In the genomic region with DNA sequence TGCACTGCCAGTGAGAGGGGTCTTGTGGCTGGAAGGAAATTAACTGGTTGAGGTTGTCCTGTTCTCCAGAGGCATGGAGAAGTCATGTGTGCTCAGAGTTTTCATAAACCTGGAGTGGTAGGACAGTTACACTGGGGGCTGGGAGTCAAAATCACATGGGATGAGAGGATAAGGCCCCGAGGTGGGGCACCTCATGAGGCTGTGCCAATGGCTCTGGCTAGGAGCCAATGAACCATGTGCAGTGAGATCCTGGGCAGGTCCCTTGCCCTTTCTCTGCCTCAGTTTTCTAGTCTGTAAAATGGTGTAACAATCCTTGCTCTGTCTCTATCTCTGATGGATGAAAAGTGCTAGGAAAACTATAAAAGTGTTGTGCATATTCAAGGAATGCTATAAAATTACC, we compare ENCODE assay signal across 2 cellular contexts.
TF ChIP-seq lines count a peak whose summit lies in the region.

No MANE protein-coding gene starts in this region.

TF ChIP-seq in HepG2, 621 proteins besides CTCF, POLR2A, EP300 and RAD21:
- TF ChIP-seq ZNF629 (CRISPR knock-in tag; conservative IDR thresholded peaks at IDR 0.05) = 0 out of 2 replicates have a peak, but pooled peaks have one; percentile 22
- TF ChIP-seq ZNF30 (CRISPR knock-in tag; IDR thresholded peaks at IDR 0.05) = no peak
TF ChIP-seq in HepG2: peak in this region for 1.

TF ChIP-seq in K562, 482 proteins besides CTCF, POLR2A, EP300 and RAD21:
- TF ChIP-seq POLR3G (IDR thresholded peaks at IDR 0.05; ENCODE audit: extremely low read depth, insufficient read length, insufficient replicate concordance) (no peak), XRCC4 (IDR thresholded peaks at IDR 0.05; ENCODE audit: extremely low read depth, insufficient read depth, insufficient read length) (no peak), CBX3 (IDR thresholded peaks at IDR 0.05; ENCODE audit: borderline replicate concordance in 1 of 2, low read length in 2 of 2) (no peak), NFIC (IDR thresholded peaks at IDR 0.05) (peak; percentile 26; the same call in 1 of the 2 replicates), MXD1 (CRISPR knock-in tag; IDR thresholded peaks at IDR 0.05; ENCODE audit: borderline replicate concordance, poor library complexity, severe bottlenecking) (no peak), ZNF444 (CRISPR knock-in tag; IDR thresholded peaks at IDR 0.05) (no peak)
- TF ChIP-seq, protein P1, sequence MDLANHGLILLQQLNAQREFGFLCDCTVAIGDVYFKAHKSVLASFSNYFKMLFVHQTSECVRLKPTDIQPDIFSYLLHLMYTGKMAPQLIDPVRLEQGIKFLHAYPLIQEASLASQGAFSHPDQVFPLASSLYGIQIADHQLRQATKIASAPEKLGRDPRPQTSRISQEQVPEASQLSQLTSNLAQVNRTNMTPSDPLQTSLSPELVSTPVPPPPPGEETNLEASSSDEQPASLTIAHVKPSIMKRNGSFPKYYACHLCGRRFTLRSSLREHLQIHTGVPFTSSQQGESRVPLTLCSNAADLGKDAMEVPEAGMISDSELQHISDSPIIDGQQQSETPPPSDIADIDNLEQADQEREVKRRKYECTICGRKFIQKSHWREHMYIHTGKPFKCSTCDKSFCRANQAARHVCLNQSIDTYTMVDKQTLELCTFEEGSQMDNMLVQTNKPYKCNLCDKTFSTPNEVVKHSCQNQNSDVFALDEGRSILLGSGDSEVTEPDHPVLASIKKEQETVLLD (IDR thresholded peaks at IDR 0.05) = no peak
- TF ChIP-seq, protein P2, sequence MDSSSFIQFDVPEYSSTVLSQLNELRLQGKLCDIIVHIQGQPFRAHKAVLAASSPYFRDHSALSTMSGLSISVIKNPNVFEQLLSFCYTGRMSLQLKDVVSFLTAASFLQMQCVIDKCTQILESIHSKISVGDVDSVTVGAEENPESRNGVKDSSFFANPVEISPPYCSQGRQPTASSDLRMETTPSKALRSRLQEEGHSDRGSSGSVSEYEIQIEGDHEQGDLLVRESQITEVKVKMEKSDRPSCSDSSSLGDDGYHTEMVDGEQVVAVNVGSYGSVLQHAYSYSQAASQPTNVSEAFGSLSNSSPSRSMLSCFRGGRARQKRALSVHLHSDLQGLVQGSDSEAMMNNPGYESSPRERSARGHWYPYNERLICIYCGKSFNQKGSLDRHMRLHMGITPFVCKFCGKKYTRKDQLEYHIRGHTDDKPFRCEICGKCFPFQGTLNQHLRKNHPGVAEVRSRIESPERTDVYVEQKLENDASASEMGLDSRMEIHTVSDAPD (CRISPR knock-in tag; IDR thresholded peaks at IDR 0.05) = no peak
